ENCODE assay signal across 13 cellular contexts in genomic region chr21:45441431-45442255, GRCh38.
"Had no signal": no experiment of that assay in that cellular context is flagged by ENCODE, and none has a peak within 500 bp of the region (broad histone marks: within the 10 kb centered on the region; RNA-seq: fewer than 3 reads in every experiment).

No MANE protein-coding gene starts in this region.

- H3K27me3 Mint-ChIP-seq: type B pancreatic cell had no signal

- H3K4me3 Mint-ChIP-seq: central memory CD8-positive, alpha-beta T cell; memory B cell; stimulated activated naive CD8-positive, alpha-beta T cell treated with anti-CD3 and anti-CD28 coated beads, Interleukin-15, amount 100 ng/mL, for 72 hours; type B pancreatic cell had no signal

- H3K4me1 Mint-ChIP-seq: memory B cell had no signal

- ATAC-seq: heart left ventricle; pancreas; stimulated activated naive CD8-positive, alpha-beta T cell treated with anti-CD3 and anti-CD28 coated beads, Interleukin-15, amount 100 ng/mL, for 72 hours had no signal

- H3K9me3 ChIP-seq: pancreas, suprapubic skin had no signal

- DNase-seq: activated CD4-positive, CD25-positive, alpha-beta regulatory T cell treated with anti-CD3 and anti-CD28 coated beads, Interleukin-2, amount 50 U/mL, for 72 hours; activated naive CD4-positive, alpha-beta T cell; brain microvascular endothelial cell; cortex of kidney; effector CD4-positive, alpha-beta T cell; naive B cell; stimulated activated naive CD8-positive, alpha-beta T cell treated with anti-CD3 and anti-CD28 coated beads, Interleukin-15, amount 100 ng/mL, for 72 hours had no signal

- H3K27ac ChIP-seq: brain microvascular endothelial cell, heart left ventricle, pancreas, suprapubic skin had no signal

- H3K9me3 Mint-ChIP-seq: central memory CD8-positive, alpha-beta T cell; stimulated activated naive CD8-positive, alpha-beta T cell treated with anti-CD3 and anti-CD28 coated beads, Interleukin-15, amount 100 ng/mL, for 72 hours; type B pancreatic cell had no signal

- H3K27me3 ChIP-seq: brain microvascular endothelial cell, heart left ventricle, pancreas, suprapubic skin had no signal

- H3K4me3 ChIP-seq: heart left ventricle, pancreas, suprapubic skin had no signal

- H3K36me3 ChIP-seq: brain microvascular endothelial cell, heart left ventricle, pancreas, suprapubic skin had no signal

- H3K4me1 ChIP-seq: pancreas had no signal

- H3K27ac Mint-ChIP-seq: memory B cell; stimulated activated naive CD8-positive, alpha-beta T cell treated with anti-CD3 and anti-CD28 coated beads, Interleukin-15, amount 100 ng/mL, for 72 hours; type B pancreatic cell had no signal

- H3K36me3 Mint-ChIP-seq: memory B cell, naive B cell had no signal
